8 cellular contexts compared by ENCODE assay signal in genomic region chr3:9397331-9397910, GRCh38. TPM values are rescaled to one million over a fixed set of nuclear protein-coding genes. Genes with fewer than 3 reads are reported as not detected.
DNase-seq lines count a peak whose midpoint lies in the region; ATAC-seq and TF ChIP-seq lines count a peak whose summit lies in the region.

SETD5 (plus strand) TSS chr3:9397615; CDS start chr3:9428939, 31,324 bp downstream.

- H3K27ac ChIP-seq in SK-N-MC (peak within 1 kb of the TSS; percentile 97), gastroesophageal sphincter (peak within 1 kb of the TSS; percentile 98 to 99 (median 98)), neutrophil (peak within 1 kb of the TSS; percentile 99), substantia nigra (ENCODE audit: low read depth, low read length, poor library complexity, severe bottlenecking) (peak within 1 kb of the TSS; percentile 99)

- TF ChIP-seq POLR2A in gastroesophageal sphincter (IDR thresholded peaks at IDR 0.05), result peak; percentile 93 to 95

- H3K36me3 Mint-ChIP-seq in activated naive CD4-positive, alpha-beta T cell treated with anti-CD3 and anti-CD28 coated beads, Interleukin-2, amount 10 ng/mL, durations not matched to agents 7 days and 5 days, result peaks cover 45% of the 10 kb centered on the region

- peaks cover 70% of the 10 kb centered on the region for H3K4me1 Mint-ChIP-seq in activated naive CD4-positive, alpha-beta T cell treated with anti-CD3 and anti-CD28 coated beads, Interleukin-2, amount 10 ng/mL, durations not matched to agents 7 days and 5 days

- CTCF ChIA-PET in activated naive CD4-positive, alpha-beta T cell treated with anti-CD3 and anti-CD28 coated beads, Interleukin-2, amount 10 ng/mL, durations not matched to agents 7 days and 5 days (lab: Charles Lee), result interaction anchor here (1.0 kb wide), 1 partner anchor 35 kb away, joined by 4 read pairs; the partner anchor contains the start of gene THUMPD3

- no peaks in the 10 kb centered on the region for H3K9me3 ChIP-seq in SK-N-MC (ENCODE audit: low read depth, low read length)
- H3K9me3 ChIP-seq in gastroesophageal sphincter, result no peaks in the 10 kb centered on the region
- H3K9me3 ChIP-seq in neutrophil, result no peaks in the 10 kb centered on the region

- ATAC-seq in gastroesophageal sphincter, result peak; percentile 83

- H3K4me3 ChIP-seq in HFF-Myc (replicated peaks; ENCODE audit: low read depth, low read length) (peak within 1 kb of the TSS; percentile 80), SK-N-MC (peak within 1 kb of the TSS; percentile 88), gastroesophageal sphincter (peak within 1 kb of the TSS; percentile 84 to 96), neutrophil (ENCODE audit: low read depth in 1 of 2, low read length in 1 of 2) (peak within 1 kb of the TSS; percentile 87 to 93)

- H3K27ac Mint-ChIP-seq in activated naive CD4-positive, alpha-beta T cell treated with anti-CD3 and anti-CD28 coated beads, Interleukin-2, amount 10 ng/mL, durations not matched to agents 7 days and 5 days, result peak within 1 kb of the TSS; percentile 99

- H3K27me3 Mint-ChIP-seq in activated naive CD4-positive, alpha-beta T cell treated with anti-CD3 and anti-CD28 coated beads, Interleukin-2, amount 10 ng/mL, durations not matched to agents 7 days and 5 days, result peaks cover 3% of the 10 kb centered on the region

- H3K9ac ChIP-seq in SK-N-MC (ENCODE audit: insufficient read length), result peak within 1 kb of the TSS; percentile 93

- H3K4me3 Mint-ChIP-seq in activated naive CD4-positive, alpha-beta T cell treated with anti-CD3 and anti-CD28 coated beads, Interleukin-2, amount 10 ng/mL, durations not matched to agents 7 days and 5 days, result peak within 1 kb of the TSS; percentile 98

- H3K4me1 ChIP-seq in gastroesophageal sphincter (peaks cover 29 to 73% (median 40%) of the 10 kb centered on the region in 3 donors), neutrophil (ENCODE audit: control insufficient read depth in 1 of 2, insufficient read depth in 1 of 2, low read depth in 1 of 2, low read length in 1 of 2) (peaks cover 74 to 76% of the 10 kb centered on the region in 2 experiments)

- peaks cover 29% of the 10 kb centered on the region for H3K36me3 ChIP-seq in SK-N-MC (ENCODE audit: insufficient read depth, low read length)
- H3K36me3 ChIP-seq in gastroesophageal sphincter, result peaks cover 0 to 12% of the 10 kb centered on the region in 2 donors
- H3K36me3 ChIP-seq in neutrophil, result no peaks in the 10 kb centered on the region

- DNase-seq in GM04504 (ENCODE audit: low read depth) (peak; percentile 93), HFF-Myc (ENCODE audit: extremely low read depth, low read depth) (peak; percentile 76), MV-4-11 (lab: John Stamatoyannopoulos, UW) (peak; percentile 92), SK-N-MC (ENCODE audit: low read depth, low spot score) (peak; percentile 32), substantia nigra (lab: John Stamatoyannopoulos, UW) (peak; percentile 84 to 100 (median 96))
- peak; percentile 99 for DNase-seq in activated naive CD4-positive, alpha-beta T cell treated with anti-CD3 and anti-CD28 coated beads, Interleukin-2, amount 10 ng/mL, durations not matched to agents 7 days and 5 days

- no peaks in the 10 kb centered on the region for H3K27me3 ChIP-seq in gastroesophageal sphincter
- no peaks in the 10 kb centered on the region for H3K27me3 ChIP-seq in neutrophil

- H3K9me3 Mint-ChIP-seq in activated naive CD4-positive, alpha-beta T cell treated with anti-CD3 and anti-CD28 coated beads, Interleukin-2, amount 10 ng/mL, durations not matched to agents 7 days and 5 days, result no peaks in the 10 kb centered on the region

- TF ChIP-seq EP300 in gastroesophageal sphincter (IDR thresholded peaks at IDR 0.05), result no peak

- no CpG with 5 or more reads among the region's 64 CpGs for WGBS in gastroesophageal sphincter (ENCODE audit: low coverage in 1 of 2), 2 donors

- TF ChIP-seq CTCF in HFF-Myc (IDR thresholded peaks at IDR 0.05; ENCODE audit: low read depth, low read length, missing control alignments), result no peak
- peak in 1 of 4 experiments; percentile 27 for TF ChIP-seq CTCF in gastroesophageal sphincter (IDR thresholded peaks at IDR 0.05)
- TF ChIP-seq CTCF in neutrophil (IDR thresholded peaks at IDR 0.05), result peak; percentile 43

RNA-seq across cellular contexts. Expression of gene SETD5, which starts in this region (rescaled TPM):
- total RNA-seq in gastroesophageal sphincter, result 10 to 100 TPM; 51.5 to 95.3 (median 76.8) TPM

Comparison
In these comparisons a context has a peak if more than half of its experiments do, and no peak if none do; other contexts are left out.
1. Peak in every context shown above with its lines: DNase-seq, ATAC-seq, H3K4me3 ChIP-seq and H3K27ac ChIP-seq.
2. DNase-seq: peak in every context shown above with its lines; median percentile 99 in activated naive CD4-positive, alpha-beta T cell treated with anti-CD3 and anti-CD28 coated beads, Interleukin-2, amount 10 ng/mL, durations not matched to agents 7 days and 5 days; 96 in substantia nigra; 93 in GM04504; 92 in MV-4-11; 76 in HFF-Myc; 32 in SK-N-MC.